Comparison of ENCODE assay signal across 1 cellular context in the genomic region with DNA sequence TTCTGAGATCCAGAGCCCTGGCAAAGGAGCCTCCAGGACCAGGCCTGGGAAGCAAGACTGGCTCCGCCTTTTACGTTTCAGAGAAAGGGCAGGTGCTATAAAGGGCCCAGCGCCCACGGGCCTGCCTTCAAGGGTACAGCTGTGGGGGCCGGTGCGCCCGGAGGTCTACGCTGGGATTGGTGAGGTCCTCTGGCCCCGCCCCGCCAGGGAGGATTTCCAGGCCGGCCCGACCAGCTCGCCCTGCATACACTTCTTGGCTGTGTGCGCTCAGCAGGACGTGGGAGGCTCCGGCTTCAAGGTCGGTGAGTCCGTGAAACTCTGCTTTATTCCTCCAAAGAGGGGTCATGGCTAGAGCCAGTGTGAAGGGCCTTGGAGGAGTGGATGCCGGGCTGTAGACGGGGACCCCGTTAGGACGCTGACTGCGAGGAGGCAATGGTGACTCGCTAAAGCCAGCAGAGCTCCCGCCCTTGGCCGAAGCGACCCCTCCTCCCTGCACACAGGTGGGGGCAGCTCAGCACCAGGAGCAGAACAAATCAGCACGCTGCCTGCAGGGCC.
A peak's percentile ranks its signal among the peaks of the same experiment; 100 is the strongest.
TF ChIP-seq lines count a peak whose summit lies in the region.

A gene (plus strand): TSS at position 243 of the 555 bp plus-strand sequence. CDS start 17,811 bp downstream, outside the sequence.

TF ChIP-seq in HepG2, 621 proteins besides CTCF, POLR2A, EP300 and RAD21 (continued from another document and continues in another):
- TF ChIP-seq, protein P1, sequence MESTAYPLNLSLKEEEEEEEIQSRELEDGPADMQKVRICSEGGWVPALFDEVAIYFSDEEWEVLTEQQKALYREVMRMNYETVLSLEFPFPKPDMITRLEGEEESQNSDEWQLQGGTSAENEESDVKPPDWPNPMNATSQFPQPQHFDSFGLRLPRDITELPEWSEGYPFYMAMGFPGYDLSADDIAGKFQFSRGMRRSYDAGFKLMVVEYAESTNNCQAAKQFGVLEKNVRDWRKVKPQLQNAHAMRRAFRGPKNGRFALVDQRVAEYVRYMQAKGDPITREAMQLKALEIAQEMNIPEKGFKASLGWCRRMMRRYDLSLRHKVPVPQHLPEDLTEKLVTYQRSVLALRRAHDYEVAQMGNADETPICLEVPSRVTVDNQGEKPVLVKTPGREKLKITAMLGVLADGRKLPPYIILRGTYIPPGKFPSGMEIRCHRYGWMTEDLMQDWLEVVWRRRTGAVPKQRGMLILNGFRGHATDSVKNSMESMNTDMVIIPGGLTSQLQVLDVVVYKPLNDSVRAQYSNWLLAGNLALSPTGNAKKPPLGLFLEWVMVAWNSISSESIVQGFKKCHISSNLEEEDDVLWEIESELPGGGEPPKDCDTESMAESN (CRISPR knock-in tag; conservative IDR thresholded peaks at IDR 0.05) = no peak
- TF ChIP-seq ZSCAN9 (CRISPR knock-in tag; IDR thresholded peaks at IDR 0.05; ENCODE audit: borderline replicate concordance) = no peak
- TF ChIP-seq, protein P2, sequence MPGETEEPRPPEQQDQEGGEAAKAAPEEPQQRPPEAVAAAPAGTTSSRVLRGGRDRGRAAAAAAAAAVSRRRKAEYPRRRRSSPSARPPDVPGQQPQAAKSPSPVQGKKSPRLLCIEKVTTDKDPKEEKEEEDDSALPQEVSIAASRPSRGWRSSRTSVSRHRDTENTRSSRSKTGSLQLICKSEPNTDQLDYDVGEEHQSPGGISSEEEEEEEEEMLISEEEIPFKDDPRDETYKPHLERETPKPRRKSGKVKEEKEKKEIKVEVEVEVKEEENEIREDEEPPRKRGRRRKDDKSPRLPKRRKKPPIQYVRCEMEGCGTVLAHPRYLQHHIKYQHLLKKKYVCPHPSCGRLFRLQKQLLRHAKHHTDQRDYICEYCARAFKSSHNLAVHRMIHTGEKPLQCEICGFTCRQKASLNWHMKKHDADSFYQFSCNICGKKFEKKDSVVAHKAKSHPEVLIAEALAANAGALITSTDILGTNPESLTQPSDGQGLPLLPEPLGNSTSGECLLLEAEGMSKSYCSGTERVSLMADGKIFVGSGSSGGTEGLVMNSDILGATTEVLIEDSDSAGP (CRISPR knock-in tag; IDR thresholded peaks at IDR 0.05; ENCODE audit: borderline replicate concordance) = peak; percentile 46; the same call in 1 of the 2 replicates
- no peak for TF ChIP-seq NAIF1 (CRISPR knock-in tag; IDR thresholded peaks at IDR 0.05; ENCODE audit: borderline replicate concordance)
- no peak for TF ChIP-seq TGIF2 (CRISPR knock-in tag; IDR thresholded peaks at IDR 0.05)
- no peak for TF ChIP-seq SP5 (CRISPR knock-in tag; IDR thresholded peaks at IDR 0.05; ENCODE audit: borderline replicate concordance, low read depth)
- no peak for TF ChIP-seq KLF12 (CRISPR knock-in tag; IDR thresholded peaks at IDR 0.05; ENCODE audit: borderline replicate concordance)
- TF ChIP-seq, protein P3, sequence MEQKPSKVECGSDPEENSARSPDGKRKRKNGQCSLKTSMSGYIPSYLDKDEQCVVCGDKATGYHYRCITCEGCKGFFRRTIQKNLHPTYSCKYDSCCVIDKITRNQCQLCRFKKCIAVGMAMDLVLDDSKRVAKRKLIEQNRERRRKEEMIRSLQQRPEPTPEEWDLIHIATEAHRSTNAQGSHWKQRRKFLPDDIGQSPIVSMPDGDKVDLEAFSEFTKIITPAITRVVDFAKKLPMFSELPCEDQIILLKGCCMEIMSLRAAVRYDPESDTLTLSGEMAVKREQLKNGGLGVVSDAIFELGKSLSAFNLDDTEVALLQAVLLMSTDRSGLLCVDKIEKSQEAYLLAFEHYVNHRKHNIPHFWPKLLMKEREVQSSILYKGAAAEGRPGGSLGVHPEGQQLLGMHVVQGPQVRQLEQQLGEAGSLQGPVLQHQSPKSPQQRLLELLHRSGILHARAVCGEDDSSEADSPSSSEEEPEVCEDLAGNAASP (CRISPR knock-in tag; IDR thresholded peaks at IDR 0.05; ENCODE audit: borderline replicate concordance) = no peak
- no peak for TF ChIP-seq MAFG (CRISPR knock-in tag; IDR thresholded peaks at IDR 0.05)
- TF ChIP-seq, protein P4, sequence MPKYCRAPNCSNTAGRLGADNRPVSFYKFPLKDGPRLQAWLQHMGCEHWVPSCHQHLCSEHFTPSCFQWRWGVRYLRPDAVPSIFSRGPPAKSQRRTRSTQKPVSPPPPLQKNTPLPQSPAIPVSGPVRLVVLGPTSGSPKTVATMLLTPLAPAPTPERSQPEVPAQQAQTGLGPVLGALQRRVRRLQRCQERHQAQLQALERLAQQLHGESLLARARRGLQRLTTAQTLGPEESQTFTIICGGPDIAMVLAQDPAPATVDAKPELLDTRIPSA (CRISPR knock-in tag; IDR thresholded peaks at IDR 0.05; ENCODE audit: borderline replicate concordance) = peak; percentile 43; the same call in 1 of the 2 replicates
- TF ChIP-seq, protein P5, sequence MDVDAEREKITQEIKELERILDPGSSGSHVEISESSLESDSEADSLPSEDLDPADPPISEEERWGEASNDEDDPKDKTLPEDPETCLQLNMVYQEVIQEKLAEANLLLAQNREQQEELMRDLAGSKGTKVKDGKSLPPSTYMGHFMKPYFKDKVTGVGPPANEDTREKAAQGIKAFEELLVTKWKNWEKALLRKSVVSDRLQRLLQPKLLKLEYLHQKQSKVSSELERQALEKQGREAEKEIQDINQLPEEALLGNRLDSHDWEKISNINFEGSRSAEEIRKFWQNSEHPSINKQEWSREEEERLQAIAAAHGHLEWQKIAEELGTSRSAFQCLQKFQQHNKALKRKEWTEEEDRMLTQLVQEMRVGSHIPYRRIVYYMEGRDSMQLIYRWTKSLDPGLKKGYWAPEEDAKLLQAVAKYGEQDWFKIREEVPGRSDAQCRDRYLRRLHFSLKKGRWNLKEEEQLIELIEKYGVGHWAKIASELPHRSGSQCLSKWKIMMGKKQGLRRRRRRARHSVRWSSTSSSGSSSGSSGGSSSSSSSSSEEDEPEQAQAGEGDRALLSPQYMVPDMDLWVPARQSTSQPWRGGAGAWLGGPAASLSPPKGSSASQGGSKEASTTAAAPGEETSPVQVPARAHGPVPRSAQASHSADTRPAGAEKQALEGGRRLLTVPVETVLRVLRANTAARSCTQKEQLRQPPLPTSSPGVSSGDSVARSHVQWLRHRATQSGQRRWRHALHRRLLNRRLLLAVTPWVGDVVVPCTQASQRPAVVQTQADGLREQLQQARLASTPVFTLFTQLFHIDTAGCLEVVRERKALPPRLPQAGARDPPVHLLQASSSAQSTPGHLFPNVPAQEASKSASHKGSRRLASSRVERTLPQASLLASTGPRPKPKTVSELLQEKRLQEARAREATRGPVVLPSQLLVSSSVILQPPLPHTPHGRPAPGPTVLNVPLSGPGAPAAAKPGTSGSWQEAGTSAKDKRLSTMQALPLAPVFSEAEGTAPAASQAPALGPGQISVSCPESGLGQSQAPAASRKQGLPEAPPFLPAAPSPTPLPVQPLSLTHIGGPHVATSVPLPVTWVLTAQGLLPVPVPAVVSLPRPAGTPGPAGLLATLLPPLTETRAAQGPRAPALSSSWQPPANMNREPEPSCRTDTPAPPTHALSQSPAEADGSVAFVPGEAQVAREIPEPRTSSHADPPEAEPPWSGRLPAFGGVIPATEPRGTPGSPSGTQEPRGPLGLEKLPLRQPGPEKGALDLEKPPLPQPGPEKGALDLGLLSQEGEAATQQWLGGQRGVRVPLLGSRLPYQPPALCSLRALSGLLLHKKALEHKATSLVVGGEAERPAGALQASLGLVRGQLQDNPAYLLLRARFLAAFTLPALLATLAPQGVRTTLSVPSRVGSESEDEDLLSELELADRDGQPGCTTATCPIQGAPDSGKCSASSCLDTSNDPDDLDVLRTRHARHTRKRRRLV (CRISPR knock-in tag; IDR thresholded peaks at IDR 0.05) = no peak
- TF ChIP-seq, protein P6, sequence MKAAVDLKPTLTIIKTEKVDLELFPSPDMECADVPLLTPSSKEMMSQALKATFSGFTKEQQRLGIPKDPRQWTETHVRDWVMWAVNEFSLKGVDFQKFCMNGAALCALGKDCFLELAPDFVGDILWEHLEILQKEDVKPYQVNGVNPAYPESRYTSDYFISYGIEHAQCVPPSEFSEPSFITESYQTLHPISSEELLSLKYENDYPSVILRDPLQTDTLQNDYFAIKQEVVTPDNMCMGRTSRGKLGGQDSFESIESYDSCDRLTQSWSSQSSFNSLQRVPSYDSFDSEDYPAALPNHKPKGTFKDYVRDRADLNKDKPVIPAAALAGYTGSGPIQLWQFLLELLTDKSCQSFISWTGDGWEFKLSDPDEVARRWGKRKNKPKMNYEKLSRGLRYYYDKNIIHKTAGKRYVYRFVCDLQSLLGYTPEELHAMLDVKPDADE (CRISPR knock-in tag; IDR thresholded peaks at IDR 0.05) = no peak
- no peak for TF ChIP-seq NR2F6 (IDR thresholded peaks at IDR 0.05)
- no peak for TF ChIP-seq NR2F6 (CRISPR knock-in tag; IDR thresholded peaks at IDR 0.05)
- TF ChIP-seq HDAC1 (CRISPR knock-in tag; IDR thresholded peaks at IDR 0.05) = 0 out of 2 replicates have a peak, but pooled peaks have one; percentile 34
- TF ChIP-seq FOXO1 (CRISPR knock-in tag; IDR thresholded peaks at IDR 0.05) = no peak
- no peak for TF ChIP-seq ZBTB1 (CRISPR knock-in tag; IDR thresholded peaks at IDR 0.05; ENCODE audit: borderline replicate concordance)
- no peak for TF ChIP-seq ZNF660 (CRISPR knock-in tag; IDR thresholded peaks at IDR 0.05; ENCODE audit: borderline replicate concordance, low read depth)
- TF ChIP-seq, protein P7, sequence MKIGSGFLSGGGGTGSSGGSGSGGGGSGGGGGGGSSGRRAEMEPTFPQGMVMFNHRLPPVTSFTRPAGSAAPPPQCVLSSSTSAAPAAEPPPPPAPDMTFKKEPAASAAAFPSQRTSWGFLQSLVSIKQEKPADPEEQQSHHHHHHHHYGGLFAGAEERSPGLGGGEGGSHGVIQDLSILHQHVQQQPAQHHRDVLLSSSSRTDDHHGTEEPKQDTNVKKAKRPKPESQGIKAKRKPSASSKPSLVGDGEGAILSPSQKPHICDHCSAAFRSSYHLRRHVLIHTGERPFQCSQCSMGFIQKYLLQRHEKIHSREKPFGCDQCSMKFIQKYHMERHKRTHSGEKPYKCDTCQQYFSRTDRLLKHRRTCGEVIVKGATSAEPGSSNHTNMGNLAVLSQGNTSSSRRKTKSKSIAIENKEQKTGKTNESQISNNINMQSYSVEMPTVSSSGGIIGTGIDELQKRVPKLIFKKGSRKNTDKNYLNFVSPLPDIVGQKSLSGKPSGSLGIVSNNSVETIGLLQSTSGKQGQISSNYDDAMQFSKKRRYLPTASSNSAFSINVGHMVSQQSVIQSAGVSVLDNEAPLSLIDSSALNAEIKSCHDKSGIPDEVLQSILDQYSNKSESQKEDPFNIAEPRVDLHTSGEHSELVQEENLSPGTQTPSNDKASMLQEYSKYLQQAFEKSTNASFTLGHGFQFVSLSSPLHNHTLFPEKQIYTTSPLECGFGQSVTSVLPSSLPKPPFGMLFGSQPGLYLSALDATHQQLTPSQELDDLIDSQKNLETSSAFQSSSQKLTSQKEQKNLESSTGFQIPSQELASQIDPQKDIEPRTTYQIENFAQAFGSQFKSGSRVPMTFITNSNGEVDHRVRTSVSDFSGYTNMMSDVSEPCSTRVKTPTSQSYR (CRISPR knock-in tag; IDR thresholded peaks at IDR 0.05; ENCODE audit: borderline replicate concordance) = no peak
- no peak for TF ChIP-seq JUNB (CRISPR knock-in tag; IDR thresholded peaks at IDR 0.05; ENCODE audit: borderline replicate concordance)
- TF ChIP-seq, protein P8, sequence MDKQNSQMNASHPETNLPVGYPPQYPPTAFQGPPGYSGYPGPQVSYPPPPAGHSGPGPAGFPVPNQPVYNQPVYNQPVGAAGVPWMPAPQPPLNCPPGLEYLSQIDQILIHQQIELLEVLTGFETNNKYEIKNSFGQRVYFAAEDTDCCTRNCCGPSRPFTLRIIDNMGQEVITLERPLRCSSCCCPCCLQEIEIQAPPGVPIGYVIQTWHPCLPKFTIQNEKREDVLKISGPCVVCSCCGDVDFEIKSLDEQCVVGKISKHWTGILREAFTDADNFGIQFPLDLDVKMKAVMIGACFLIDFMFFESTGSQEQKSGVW (CRISPR knock-in tag; IDR thresholded peaks at IDR 0.05; ENCODE audit: borderline replicate concordance) = no peak
- no peak for TF ChIP-seq KMT2B (CRISPR knock-in tag; IDR thresholded peaks at IDR 0.05)
- no peak for TF ChIP-seq ZNF713 (CRISPR knock-in tag; IDR thresholded peaks at IDR 0.05)
- TF ChIP-seq ZNF224 (CRISPR knock-in tag; IDR thresholded peaks at IDR 0.05) = no peak
- TF ChIP-seq ZNF296 (CRISPR knock-in tag; conservative IDR thresholded peaks at IDR 0.05) = no peak
- no peak for TF ChIP-seq GTF2F1 (IDR thresholded peaks at IDR 0.05; ENCODE audit: low read length)
- TF ChIP-seq SIX1 (CRISPR knock-in tag; IDR thresholded peaks at IDR 0.05; ENCODE audit: borderline replicate concordance) = no peak
- TF ChIP-seq PLRG1 (conservative IDR thresholded peaks at IDR 0.05) = no peak
- peak; percentile 46; the same call in 1 of the 2 replicates for TF ChIP-seq ZMYM4 (CRISPR knock-in tag; IDR thresholded peaks at IDR 0.05)
- TF ChIP-seq, protein P9, sequence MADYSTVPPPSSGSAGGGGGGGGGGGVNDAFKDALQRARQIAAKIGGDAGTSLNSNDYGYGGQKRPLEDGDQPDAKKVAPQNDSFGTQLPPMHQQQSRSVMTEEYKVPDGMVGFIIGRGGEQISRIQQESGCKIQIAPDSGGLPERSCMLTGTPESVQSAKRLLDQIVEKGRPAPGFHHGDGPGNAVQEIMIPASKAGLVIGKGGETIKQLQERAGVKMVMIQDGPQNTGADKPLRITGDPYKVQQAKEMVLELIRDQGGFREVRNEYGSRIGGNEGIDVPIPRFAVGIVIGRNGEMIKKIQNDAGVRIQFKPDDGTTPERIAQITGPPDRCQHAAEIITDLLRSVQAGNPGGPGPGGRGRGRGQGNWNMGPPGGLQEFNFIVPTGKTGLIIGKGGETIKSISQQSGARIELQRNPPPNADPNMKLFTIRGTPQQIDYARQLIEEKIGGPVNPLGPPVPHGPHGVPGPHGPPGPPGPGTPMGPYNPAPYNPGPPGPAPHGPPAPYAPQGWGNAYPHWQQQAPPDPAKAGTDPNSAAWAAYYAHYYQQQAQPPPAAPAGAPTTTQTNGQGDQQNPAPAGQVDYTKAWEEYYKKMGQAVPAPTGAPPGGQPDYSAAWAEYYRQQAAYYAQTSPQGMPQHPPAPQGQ (CRISPR knock-in tag; IDR thresholded peaks at IDR 0.05; ENCODE audit: borderline replicate concordance) = no peak
- no peak for TF ChIP-seq TMF1 (CRISPR knock-in tag; IDR thresholded peaks at IDR 0.05; ENCODE audit: low read depth)
- no peak for TF ChIP-seq IKZF4 (CRISPR knock-in tag; IDR thresholded peaks at IDR 0.05; ENCODE audit: borderline replicate concordance, low read depth, not compliant biosample characterization)
- TF ChIP-seq, protein P10, sequence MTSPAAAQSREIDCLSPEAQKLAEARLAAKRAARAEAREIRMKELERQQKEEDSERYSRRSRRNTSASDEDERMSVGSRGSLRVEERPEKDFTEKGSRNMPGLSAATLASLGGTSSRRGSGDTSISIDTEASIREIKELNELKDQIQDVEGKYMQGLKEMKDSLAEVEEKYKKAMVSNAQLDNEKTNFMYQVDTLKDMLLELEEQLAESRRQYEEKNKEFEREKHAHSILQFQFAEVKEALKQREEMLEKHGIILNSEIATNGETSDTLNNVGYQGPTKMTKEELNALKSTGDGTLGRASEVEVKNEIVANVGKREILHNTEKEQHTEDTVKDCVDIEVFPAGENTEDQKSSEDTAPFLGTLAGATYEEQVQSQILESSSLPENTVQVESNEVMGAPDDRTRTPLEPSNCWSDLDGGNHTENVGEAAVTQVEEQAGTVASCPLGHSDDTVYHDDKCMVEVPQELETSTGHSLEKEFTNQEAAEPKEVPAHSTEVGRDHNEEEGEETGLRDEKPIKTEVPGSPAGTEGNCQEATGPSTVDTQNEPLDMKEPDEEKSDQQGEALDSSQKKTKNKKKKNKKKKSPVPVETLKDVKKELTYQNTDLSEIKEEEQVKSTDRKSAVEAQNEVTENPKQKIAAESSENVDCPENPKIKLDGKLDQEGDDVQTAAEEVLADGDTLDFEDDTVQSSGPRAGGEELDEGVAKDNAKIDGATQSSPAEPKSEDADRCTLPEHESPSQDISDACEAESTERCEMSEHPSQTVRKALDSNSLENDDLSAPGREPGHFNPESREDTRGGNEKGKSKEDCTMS (CRISPR knock-in tag; conservative IDR thresholded peaks at IDR 0.05) = no peak
- TF ChIP-seq, protein P11, sequence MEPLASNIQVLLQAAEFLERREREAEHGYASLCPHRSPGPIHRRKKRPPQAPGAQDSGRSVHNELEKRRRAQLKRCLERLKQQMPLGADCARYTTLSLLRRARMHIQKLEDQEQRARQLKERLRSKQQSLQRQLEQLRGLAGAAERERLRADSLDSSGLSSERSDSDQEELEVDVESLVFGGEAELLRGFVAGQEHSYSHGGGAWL (CRISPR knock-in tag; IDR thresholded peaks at IDR 0.05) = no peak
